ENCODE assay signal across 8 cellular contexts in genomic region chr1:25695066-25695990, GRCh38.
DNase-seq lines count a peak whose midpoint lies in the region; ATAC-seq and TF ChIP-seq lines count a peak whose summit lies in the region.

No MANE protein-coding gene starts in this region.

- H3K27ac ChIP-seq in adrenal gland (peak overlapping the region; percentile 78 to 96 (median 95)), Karpas-422 (ENCODE audit: low read length) (no peak overlapping the region)

- H3K27me3 ChIP-seq in adrenal gland (no peaks in the 10 kb centered on the region), skeletal muscle satellite cell (ENCODE audit: control insufficient read depth, insufficient read depth, low read length) (peaks cover 19% of the 10 kb centered on the region), Karpas-422 (ENCODE audit: low read length) (no peaks in the 10 kb centered on the region)

- 56 to 61% (median 59%) methylated on average over 20 to 22 of the region's 22 CpGs for WGBS in adrenal gland, 4 donors

- H3K4me3 ChIP-seq in adrenal gland (no peak overlapping the region), skeletal muscle satellite cell (ENCODE audit: low read length) (no peak overlapping the region), Karpas-422 (ENCODE audit: low read length) (no peak overlapping the region)

- H3K36me3 ChIP-seq in adrenal gland (replicated peaks in 1 of 2) (no peaks in the 10 kb centered on the region), skeletal muscle satellite cell (ENCODE audit: insufficient read depth, low read length) (no peaks in the 10 kb centered on the region), Karpas-422 (ENCODE audit: insufficient read depth, low read length) (no peaks in the 10 kb centered on the region)

- DNase-seq in activated CD4-positive, alpha-beta T cell treated with anti-CD3 and anti-CD28 coated beads for 48 hours = peak; percentile 35
- DNase-seq in activated CD4-positive, alpha-beta T cell treated with anti-CD3 and anti-CD28 coated beads, Interleukin-2, amount 50 U/mL, for 48 hours = no peak
- peak; percentile 61 to 95 (median 92) for DNase-seq in adrenal gland
- peak; percentile 90 for DNase-seq in hepatic stellate cell (ENCODE audit: low spot score)
- DNase-seq in HUDEP-2 (lab: John Stamatoyannopoulos, UW; ENCODE audit: unreplicated experiment in 76 of 76) = no peak
- DNase-seq in Karpas-422 = no peak

- no peaks in the 10 kb centered on the region for H3K79me2 ChIP-seq in Karpas-422 (ENCODE audit: low read length)

- H3K4me2 ChIP-seq in skeletal muscle satellite cell (ENCODE audit: low read length) (peak overlapping the region; percentile 18), Karpas-422 (ENCODE audit: low read depth, low read length, poor library complexity, severe bottlenecking) (no peak overlapping the region)

- peak overlapping the region; percentile 22 for H3K9ac ChIP-seq in skeletal muscle satellite cell (ENCODE audit: low read depth, low read length)
- no peak overlapping the region for H3K9ac ChIP-seq in Karpas-422 (ENCODE audit: low read length)

- intact Hi-C loops in adrenal gland (cut with DNase I) = loop anchor here in 1 of 2 donors (5.0 kb wide), 1 partner anchor 78 kb away; the partner anchor contains the start of gene MAN1C1

- peak in 1 of 2 donors; percentile 71 for TF ChIP-seq POLR2A in adrenal gland (IDR thresholded peaks at IDR 0.05)

- TF ChIP-seq CTCF in adrenal gland (IDR thresholded peaks at IDR 0.05) = peak in 2 of 6 experiments; percentile 21 to 29

- H3K9me3 ChIP-seq in adrenal gland (replicated peaks in 1 of 3) (no peaks in the 10 kb centered on the region), skeletal muscle satellite cell (replicated peaks; ENCODE audit: low read length) (no peaks in the 10 kb centered on the region), Karpas-422 (ENCODE audit: low read length) (no peaks in the 10 kb centered on the region)

- no peak for ATAC-seq in GM21515 (IDR thresholded peaks at IDR 0.05; ENCODE audit: unreplicated experiment)

- H3K9me2 ChIP-seq in Karpas-422 (replicated peaks; ENCODE audit: insufficient read depth, low read length) = no peaks in the 10 kb centered on the region

- H4K20me1 ChIP-seq in Karpas-422 (ENCODE audit: insufficient read depth, low read depth, low read length) = no peaks in the 10 kb centered on the region

- H3K4me1 ChIP-seq in adrenal gland (replicated peaks in 1 of 2) (peaks cover 34 to 70% of the 10 kb centered on the region in 2 donors), skeletal muscle satellite cell (ENCODE audit: control insufficient read depth, insufficient read depth, low read length) (peaks cover 29% of the 10 kb centered on the region), Karpas-422 (ENCODE audit: low read length) (no peaks in the 10 kb centered on the region)

- H2AFZ ChIP-seq in Karpas-422 (ENCODE audit: low read length) = no peak overlapping the region

Comparison
In these comparisons a context has a peak if more than half of its experiments do, and no peak if none do; other contexts are left out.
1. DNase-seq: peak in activated CD4-positive, alpha-beta T cell treated with anti-CD3 and anti-CD28 coated beads for 48 hours (single experiment), adrenal gland (7 of 7) and hepatic stellate cell (single experiment); none in activated CD4-positive, alpha-beta T cell treated with anti-CD3 and anti-CD28 coated beads, Interleukin-2, amount 50 U/mL, for 48 hours (0 of 2), HUDEP-2 (0 of 76) and Karpas-422 (single experiment).